ENCODE assay signal across 9 cellular contexts in genomic region chr17:45353047-45353446, GRCh38. TPM values are rescaled to one million over a fixed set of nuclear protein-coding genes. Genes with fewer than 3 reads are reported as not detected.
A peak's percentile ranks its signal among the peaks of the same experiment; 100 is the strongest.
DNase-seq lines count a peak whose midpoint lies in the region; ATAC-seq and TF ChIP-seq lines count a peak whose summit lies in the region.
"Had no signal": no experiment of that assay in that cellular context is flagged by ENCODE, and none has a peak within 500 bp of the region (broad histone marks: within the 10 kb centered on the region; RNA-seq: fewer than 3 reads in every experiment).

No MANE protein-coding gene starts in this region.

- peaks cover 17% of the 10 kb centered on the region for H3K9me3 Mint-ChIP-seq in activated T-helper 1 cell treated with anti-CD3 and anti-CD28 coated beads, Interleukin-12 subunit alpha, Interleukin-12 subunit beta, Interleukin-2, Interleukin-4 antibody, amounts not matched to agents 30 ng/mL and 10 ng/mL and 1 ng/mL, durations not matched to agents 14 hours and 24 hours and 36 hours

- no peak for ATAC-seq in GM18511 (IDR thresholded peaks at IDR 0.05; ENCODE audit: unreplicated experiment)
- ATAC-seq: Right ventricle myocardium inferior had no signal

- H3K36me3 Mint-ChIP-seq in activated T-helper 1 cell treated with anti-CD3 and anti-CD28 coated beads, Interleukin-12 subunit alpha, Interleukin-12 subunit beta, Interleukin-2, Interleukin-4 antibody, amounts not matched to agents 30 ng/mL and 10 ng/mL and 1 ng/mL, durations not matched to agents 14 hours and 24 hours and 36 hours (ENCODE audit: low read depth) = peaks cover 2% of the 10 kb centered on the region

- H3K4me1 Mint-ChIP-seq in activated T-helper 1 cell treated with anti-CD3 and anti-CD28 coated beads, Interleukin-12 subunit alpha, Interleukin-12 subunit beta, Interleukin-2, Interleukin-4 antibody, amounts not matched to agents 30 ng/mL and 10 ng/mL and 1 ng/mL, durations not matched to agents 14 hours and 24 hours and 36 hours (ENCODE audit: low read depth) = peaks cover 34% of the 10 kb centered on the region

- H3K27ac Mint-ChIP-seq in activated T-helper 1 cell treated with anti-CD3 and anti-CD28 coated beads, Interleukin-12 subunit alpha, Interleukin-12 subunit beta, Interleukin-2, Interleukin-4 antibody, amounts not matched to agents 30 ng/mL and 10 ng/mL and 1 ng/mL, durations not matched to agents 14 hours and 24 hours and 36 hours = no peak overlapping the region

- DNase-seq in GM10266 (ENCODE audit: extremely low spot score) (peak; percentile 64), MV-4-11 (lab: John Stamatoyannopoulos, UW) (peak; percentile 82), NCI-H510A treated with DMSO at 0.1 percent for 48 hours (lab: John Stamatoyannopoulos, UW) (no peak), NCI-H2029 treated with DMSO at 0.1 percent for 48 hours (lab: John Stamatoyannopoulos, UW) (no peak), NCI-H187 treated with DMSO at 0.1 percent for 48 hours (lab: John Stamatoyannopoulos, UW) (no peak)
- DNase-seq in activated T-helper 1 cell treated with anti-CD3 and anti-CD28 coated beads, Interleukin-12 subunit alpha, Interleukin-12 subunit beta, Interleukin-2, Interleukin-4 antibody, amounts not matched to agents 30 ng/mL and 10 ng/mL and 1 ng/mL, durations not matched to agents 14 hours and 24 hours and 36 hours (ENCODE audit: low spot score) = peak; percentile 32
- DNase-seq in stimulated activated CD4-positive, alpha-beta T cell treated with anti-CD3 and anti-CD28 coated beads, Interleukin-1b, Interleukin-23, amount 100 ng/mL, for 48 hours = peak; percentile 52

- intact Hi-C loops in activated T-helper 1 cell treated with anti-CD3 and anti-CD28 coated beads, Interleukin-12 subunit alpha, Interleukin-12 subunit beta, Interleukin-2, Interleukin-4 antibody, amounts not matched to agents 30 ng/mL and 10 ng/mL and 1 ng/mL, durations not matched to agents 14 hours and 24 hours and 36 hours (cut with micrococcal nuclease) = loop anchor here (1.0 kb wide), 2 partner anchors 32 to 36 kb away; partner anchors contain the start of gene MAP3K14

- peaks cover 15% of the 10 kb centered on the region for H3K27me3 Mint-ChIP-seq in activated T-helper 1 cell treated with anti-CD3 and anti-CD28 coated beads, Interleukin-12 subunit alpha, Interleukin-12 subunit beta, Interleukin-2, Interleukin-4 antibody, amounts not matched to agents 30 ng/mL and 10 ng/mL and 1 ng/mL, durations not matched to agents 14 hours and 24 hours and 36 hours (ENCODE audit: insufficient read depth)

- no peak for TF ChIP-seq CTCF in GM10266 (IDR thresholded peaks at IDR 0.05; ENCODE audit: control insufficient read depth, insufficient read depth, low read depth, missing control alignments)

- peak overlapping the region; percentile 13 for H3K4me3 Mint-ChIP-seq in activated T-helper 1 cell treated with anti-CD3 and anti-CD28 coated beads, Interleukin-12 subunit alpha, Interleukin-12 subunit beta, Interleukin-2, Interleukin-4 antibody, amounts not matched to agents 30 ng/mL and 10 ng/mL and 1 ng/mL, durations not matched to agents 14 hours and 24 hours and 36 hours

RNA-seq across cellular contexts. Expression of gene MAP3K14, which starts 36.2 kb away (rescaled TPM):
- 64.4 and 64.7 TPM in 2 replicates for total RNA-seq in activated T-helper 1 cell treated with anti-CD3 and anti-CD28 coated beads, Interleukin-12 subunit alpha, Interleukin-12 subunit beta, Interleukin-2, Interleukin-4 antibody, amounts not matched to agents 30 ng/mL and 10 ng/mL and 1 ng/mL, durations not matched to agents 14 hours and 24 hours and 36 hours

Comparison
In these comparisons a context has a peak if more than half of its experiments do, and no peak if none do; other contexts are left out.
1. DNase-seq: peak in GM10266 (single experiment), MV-4-11 (single experiment), activated T-helper 1 cell treated with anti-CD3 and anti-CD28 coated beads, Interleukin-12 subunit alpha, Interleukin-12 subunit beta, Interleukin-2, Interleukin-4 antibody, amounts not matched to agents 30 ng/mL and 10 ng/mL and 1 ng/mL, durations not matched to agents 14 hours and 24 hours and 36 hours (single experiment) and stimulated activated CD4-positive, alpha-beta T cell treated with anti-CD3 and anti-CD28 coated beads, Interleukin-1b, Interleukin-23, amount 100 ng/mL, for 48 hours (single experiment); none in NCI-H510A treated with DMSO at 0.1 percent for 48 hours (single experiment), NCI-H2029 treated with DMSO at 0.1 percent for 48 hours (single experiment) and NCI-H187 treated with DMSO at 0.1 percent for 48 hours (single experiment).